Comparison of ENCODE assay signal across 22 cellular contexts in the genomic region with DNA sequence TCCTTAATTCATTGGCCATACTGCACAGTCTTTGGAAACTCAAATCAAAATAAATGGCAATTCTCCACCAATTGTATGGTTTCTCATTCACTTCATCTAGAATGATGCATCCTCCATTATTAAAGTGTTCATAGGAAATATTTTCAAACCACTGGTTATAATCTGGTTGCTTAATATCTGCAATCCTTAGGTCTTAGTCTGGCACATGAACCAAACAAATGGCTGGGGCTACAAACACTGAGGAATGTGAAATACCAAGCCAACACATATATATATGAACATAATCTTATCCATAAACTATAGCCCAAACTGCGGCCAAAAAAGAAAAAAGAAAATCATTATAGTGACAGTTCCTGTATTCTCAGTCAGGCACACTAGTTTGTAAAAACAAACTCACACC. TPM values are rescaled to one million over a fixed set of nuclear protein-coding genes. Genes with fewer than 3 reads are reported as not detected.
DNase-seq lines count a peak whose midpoint lies in the region; ATAC-seq and TF ChIP-seq lines count a peak whose summit lies in the region.
"Had no signal": no experiment of that assay in that cellular context is flagged by ENCODE, and none has a peak within 500 bp of the region (broad histone marks: within the 10 kb centered on the region; RNA-seq: fewer than 3 reads in every experiment).

No MANE protein-coding gene starts in this region.

- no peaks in the 10 kb centered on the region for H3K27me3 Mint-ChIP-seq in CD4-positive, alpha-beta T cell
- H3K27me3 Mint-ChIP-seq: natural killer cell treated with Interleukin-12 subunit alpha and Interleukin-12 subunit beta and Interleukin-15 and Interleukin-18, amount 100 ng/mL, for 72 hours had no signal

- H3K4me1 Mint-ChIP-seq in CD4-positive, alpha-beta T cell (ENCODE audit: low read depth), result peaks cover 7% of the 10 kb centered on the region
- H3K4me1 Mint-ChIP-seq: WTC11 had no signal

- H3K4me1 ChIP-seq in psoas muscle, result peaks cover 35% of the 10 kb centered on the region
- H3K4me1 ChIP-seq: sigmoid colon had no signal

- DNase-seq in CD4-positive, alpha-beta T cell, result no peak
- DNase-seq in NCI-H226 (peak; percentile 12), fibroblast of mammary gland (ENCODE audit: low read depth) (peak; percentile 44), psoas muscle (no peak), RPMI8226 (no peak)
- DNase-seq: activated CD8-positive, alpha-beta memory T cell treated with anti-CD3 and anti-CD28 coated beads, Interleukin-2, amount 50 U/mL, for 48 hours; activated gamma-delta T cell treated with Interleukin-2 at 50 U/mL for 16 hours; CD8-positive, alpha-beta T cell; central memory CD4-positive, alpha-beta T cell; GDM1; MV-4-11; NCI-H1694 treated with DMSO at 0.1 percent for 48 hours; NCI-H748 treated with DMSO at 0.1 percent for 48 hours; sigmoid colon; T-helper 9 cell had no signal

- peaks cover 2 to 42% of the 10 kb centered on the region in 2 donors for H3K36me3 ChIP-seq in psoas muscle (ENCODE audit: insufficient read depth in 1 of 2, low read depth in 1 of 2)

- H3K4me3 Mint-ChIP-seq in CD4-positive, alpha-beta T cell, result no peak overlapping the region
- H3K4me3 Mint-ChIP-seq: CD8-positive, alpha-beta T cell; mesothelial cell of epicardium; natural killer cell treated with Interleukin-12 subunit alpha and Interleukin-12 subunit beta and Interleukin-15 and Interleukin-18, amount 100 ng/mL, for 72 hours; WTC11 had no signal

- intact Hi-C loops in CD4-positive, alpha-beta T cell (cut with DNase I, micrococcal nuclease), result no loop called here
- intact Hi-C loops in psoas muscle (cut with DNase I), result no loop called here

- POLR2A ChIA-PET in CD4-positive, alpha-beta T cell (lab: Charles Lee), result no interaction called here

- no peaks in the 10 kb centered on the region for H3K27me3 ChIP-seq in CD4-positive, alpha-beta T cell (ENCODE audit: control insufficient read depth, insufficient read depth, low read length)
- H3K27me3 ChIP-seq in psoas muscle (ENCODE audit: insufficient read depth in 3 of 3, low read length in 2 of 3), result no peaks in the 10 kb centered on the region
- H3K27me3 ChIP-seq: sigmoid colon had no signal

- no peak overlapping the region for H3K27ac ChIP-seq in CD4-positive, alpha-beta T cell (ENCODE audit: low read depth, low read length)
- H3K27ac ChIP-seq in psoas muscle, result peak overlapping the region; percentile 51
- H3K27ac ChIP-seq: parathyroid adenoma, sigmoid colon had no signal

- 90 to 100% (median 93%) methylated on average over 1 of the region's 1 CpG for WGBS in psoas muscle, 3 donors

- peaks cover 67% of the 10 kb centered on the region for H3K36me3 Mint-ChIP-seq in CD4-positive, alpha-beta T cell (ENCODE audit: low read depth)
- H3K36me3 Mint-ChIP-seq: natural killer cell treated with Interleukin-12 subunit alpha and Interleukin-12 subunit beta and Interleukin-15 and Interleukin-18, amount 100 ng/mL, for 72 hours; WTC11 had no signal

- no peaks in the 10 kb centered on the region for H3K9me3 ChIP-seq in CD4-positive, alpha-beta T cell (ENCODE audit: control insufficient read depth, low read length)
- no peaks in the 10 kb centered on the region for H3K9me3 ChIP-seq in psoas muscle
- H3K9me3 ChIP-seq: sigmoid colon had no signal

- no peaks in the 10 kb centered on the region for H3K9me3 Mint-ChIP-seq in CD4-positive, alpha-beta T cell
- H3K9me3 Mint-ChIP-seq: CD8-positive, alpha-beta T cell; mesothelial cell of epicardium; natural killer cell treated with Interleukin-12 subunit alpha and Interleukin-12 subunit beta and Interleukin-15 and Interleukin-18, amount 100 ng/mL, for 72 hours; WTC11 had no signal

- peak overlapping the region; percentile 51 for H3K27ac Mint-ChIP-seq in CD4-positive, alpha-beta T cell
- H3K27ac Mint-ChIP-seq: CD8-positive, alpha-beta T cell; mesothelial cell of epicardium; WTC11 had no signal

- TF ChIP-seq CTCF in CD4-positive, alpha-beta T cell (IDR thresholded peaks at IDR 0.05), result no peak
- TF ChIP-seq CTCF in fibroblast of mammary gland (conservative IDR thresholded peaks at IDR 0.05; ENCODE audit: control insufficient read depth, insufficient read depth, low read depth, low read length) (no peak), psoas muscle (IDR thresholded peaks at IDR 0.05) (no peak)

- ATAC-seq in CD4-positive, alpha-beta T cell (ENCODE audit: poor library complexity), result no peak
- no peak for ATAC-seq in psoas muscle
- ATAC-seq in HG03521 (IDR thresholded peaks at IDR 0.05; ENCODE audit: unreplicated experiment), result no peak
- no peak for ATAC-seq in GM19324 (IDR thresholded peaks at IDR 0.05; ENCODE audit: low FRiP score, unreplicated experiment)
- ATAC-seq: CD8-positive, alpha-beta T cell; natural killer cell treated with Interleukin-12 subunit alpha and Interleukin-12 subunit beta and Interleukin-15 and Interleukin-18, amount 100 ng/mL, for 72 hours; Right ventricle myocardium inferior; WTC11 had no signal

- CTCF ChIA-PET in CD4-positive, alpha-beta T cell (lab: Charles Lee), result no interaction called here

- H3K4me3 ChIP-seq in fibroblast of mammary gland (ENCODE audit: control insufficient read depth, low read depth, low read length) (no peak overlapping the region), psoas muscle (no peak overlapping the region)
- H3K4me3 ChIP-seq: sigmoid colon had no signal

RNA-seq across cellular contexts. Expression of a gene that starts 5.7 kb away (rescaled TPM):
- 1 to 10 TPM; 1.1 TPM for total RNA-seq in CD4-positive, alpha-beta T cell
- 100 to 1,000 TPM in 2 of 4 donors, 10 to 100 TPM in 2; 17.0 to 253 (median 80.5) TPM for total RNA-seq in psoas muscle
- polyA plus RNA-seq in psoas muscle, result 1 to 10 TPM; 2.0 to 8.9 (median 7.3) TPM

RNA-seq across cellular contexts. Expression of a gene that starts 25.2 kb away (rescaled TPM):
- total RNA-seq in CD4-positive, alpha-beta T cell, result 10 to 100 TPM; 77.7 to 79.6 TPM
- total RNA-seq in psoas muscle, result 100 to 1,000 TPM; 134 to 205 (median 161) TPM
- polyA plus RNA-seq in psoas muscle, result 100 to 1,000 TPM in 1 of 3 donors, 10 to 100 TPM in 2; 69.0 to 166 (median 99.1) TPM

RNA-seq across cellular contexts. Expression of a gene that starts 56.8 kb away (rescaled TPM):
- total RNA-seq in CD4-positive, alpha-beta T cell, result 10 to 100 TPM; 20.2 to 20.3 TPM
- total RNA-seq in psoas muscle, result 100 to 1,000 TPM in 3 of 4 donors, 10 to 100 TPM in 1; 92.3 to 177 (median 138) TPM
- 100 to 1,000 TPM in 1 of 3 donors, 10 to 100 TPM in 2; 52.2 to 162 (median 94.2) TPM for polyA plus RNA-seq in psoas muscle

Comparison
In these comparisons a context has a peak if more than half of its experiments do, and no peak if none do; other contexts are left out.
1. DNase-seq: peak in NCI-H226 (single experiment) and fibroblast of mammary gland (single experiment); none in CD4-positive, alpha-beta T cell (0 of 10), psoas muscle (0 of 2) and RPMI8226 (single experiment).
2. RNA of a gene that starts 5.7 kb away (total RNA-seq): 17.0 to 253 TPM in psoas muscle; 1.1 TPM in CD4-positive, alpha-beta T cell; every median in the first group is over 4 times any median in the second.
3. RNA of a gene that starts 56.8 kb away (total RNA-seq): 92.3 to 177 TPM in psoas muscle; 20.2 to 20.3 TPM in CD4-positive, alpha-beta T cell; every median in the first group is over 4 times any median in the second.